ENCODE assay signal across 36 cellular contexts in genomic region chr18:53147472-53147871, GRCh38.
"Had no signal": no experiment of that assay in that cellular context is flagged by ENCODE, and none has a peak within 500 bp of the region (broad histone marks: within the 10 kb centered on the region; RNA-seq: fewer than 3 reads in every experiment).

No MANE protein-coding gene starts in this region.

- H3K36me3 Mint-ChIP-seq: activated CD4-positive, alpha-beta memory T cell treated with anti-CD3 and anti-CD28 coated beads for 36 hours; activated naive CD4-positive, alpha-beta T cell treated with anti-CD3 and anti-CD28 coated beads, Interleukin-2, amount 50 U/mL, for 72 hours; activated naive CD8-positive, alpha-beta T cell treated with anti-CD3 and anti-CD28 coated beads for 36 hours; brain had no signal

- H3K9me3 Mint-ChIP-seq: activated T-cell treated with anti-CD3 and anti-CD28 coated beads, Interleukin-2, amount 50 U/mL, for 4 hours had no signal

- H3K9me3 ChIP-seq: adrenal gland, ascending aorta, colonic mucosa had no signal

- H3K4me3 Mint-ChIP-seq: activated B cell treated with CpG ODN at 0.5 μM for 24 hours; activated CD4-positive, alpha-beta memory T cell treated with anti-CD3 and anti-CD28 coated beads for 36 hours; activated CD4-positive, alpha-beta T cell treated with anti-CD3 and anti-CD28 coated beads, Interleukin-2, amount 10 ng/mL, durations not matched to agents 24 days and 14 days; activated CD8-positive, alpha-beta T cell treated with anti-CD3 and anti-CD28 coated beads for 36 hours; activated naive CD4-positive, alpha-beta T cell treated with anti-CD3 and anti-CD28 coated beads for 36 hours; activated naive CD8-positive, alpha-beta T cell treated with anti-CD3 and anti-CD28 coated beads for 36 hours; activated T-cell treated with anti-CD3 and anti-CD28 coated beads, Interleukin-2, amount 50 U/mL, for 4 hours; activated T-cell treated with anti-CD3 and anti-CD28 coated beads, Interleukin-2, amount 50 U/mL, for 72 hours; activated T-helper 1 cell treated with anti-CD3 and anti-CD28 coated beads, Interleukin-12 subunit alpha, Interleukin-12 subunit beta, Interleukin-2, Interleukin-4 antibody, amounts not matched to agents 30 ng/mL and 10 ng/mL and 1 ng/mL, durations not matched to agents 14 hours and 24 hours and 36 hours; activated T-helper 17 cell treated with anti-CD3 and anti-CD28 coated beads, Interleukin-2, amount 50 U/mL, for 72 hours; central memory CD8-positive, alpha-beta T cell; T-helper 2 cell treated with Interferon-gamma antibody and Interleukin-4, amounts not matched to agents 5 μg/mL and 100 μg/mL, for 36 hours had no signal

- DNase-seq: activated B cell treated with CpG ODN at 0.5 μM for 24 hours; activated CD4-positive, alpha-beta memory T cell treated with anti-CD3 and anti-CD28 coated beads for 36 hours; activated CD4-positive, alpha-beta T cell treated with anti-CD3 and anti-CD28 coated beads for 4 hours; activated CD4-positive, alpha-beta T cell treated with anti-CD3 and anti-CD28 coated beads, Interleukin-2, amount 10 ng/mL, durations not matched to agents 24 days and 14 days; activated CD4-positive, alpha-beta T cell treated with anti-CD3 and anti-CD28 coated beads, Interleukin-2, amount 50 U/mL, for 1 hour; activated CD4-positive, alpha-beta T cell treated with anti-CD3 and anti-CD28 coated beads, Interleukin-2, amount 50 U/mL, for 4 hours; activated CD4-positive, CD25-positive, alpha-beta regulatory T cell treated with anti-CD3 and anti-CD28 coated beads, Interleukin-2, amount 50 U/mL, for 72 hours; activated CD8-positive, alpha-beta memory T cell treated with anti-CD3 and anti-CD28 coated beads, Interleukin-2, amount 50 U/mL, for 4 hours; activated CD8-positive, alpha-beta T cell treated with anti-CD3 and anti-CD28 coated beads for 36 hours; activated effector memory CD4-positive, alpha-beta T cell treated with anti-CD3 and anti-CD28 coated beads, Interleukin-2, amount 50 U/mL, for 16 hours; activated gamma-delta T cell treated with Interleukin-2 at 50 U/mL for 16 hours; activated naive CD4-positive, alpha-beta T cell; activated naive CD4-positive, alpha-beta T cell treated with anti-CD3 and anti-CD28 coated beads for 36 hours; activated naive CD4-positive, alpha-beta T cell treated with anti-CD3 and anti-CD28 coated beads, Interleukin-2, amount 50 U/mL, for 16 hours; activated naive CD8-positive, alpha-beta T cell treated with anti-CD3 and anti-CD28 coated beads for 36 hours; activated T-cell treated with anti-CD3 and anti-CD28 coated beads for 4 hours; activated T-cell treated with anti-CD3 and anti-CD28 coated beads, Interleukin-2, amount 50 U/mL, for 1 hour; activated T-cell treated with anti-CD3 and anti-CD28 coated beads, Interleukin-2, amount 50 U/mL, for 4 hours; activated T-cell treated with anti-CD3 and anti-CD28 coated beads, Interleukin-2, amount 50 U/mL, for 72 hours; adrenal gland; amygdala; anterior cingulate cortex; caudate nucleus; cerebellar nuclear complex; colonic mucosa; T-helper 2 cell; T-helper 9 cell had no signal

- H3K27me3 ChIP-seq: adrenal gland, ascending aorta, cardiac muscle cell, colonic mucosa had no signal

- H3K4me1 Mint-ChIP-seq: activated B cell treated with CpG ODN at 0.5 μM for 24 hours; activated CD4-positive, alpha-beta T cell treated with anti-CD3 and anti-CD28 coated beads, Interleukin-2, amount 10 ng/mL, durations not matched to agents 24 days and 14 days; activated naive CD8-positive, alpha-beta T cell treated with anti-CD3 and anti-CD28 coated beads for 36 hours; activated T-helper 17 cell treated with anti-CD3 and anti-CD28 coated beads, Interleukin-2, amount 50 U/mL, for 72 hours; central memory CD8-positive, alpha-beta T cell had no signal

- H3K27ac Mint-ChIP-seq: activated B cell treated with CpG ODN at 0.5 μM for 24 hours; activated CD4-positive, alpha-beta memory T cell treated with anti-CD3 and anti-CD28 coated beads for 36 hours; activated CD4-positive, alpha-beta T cell treated with anti-CD3 and anti-CD28 coated beads, Interleukin-2, amount 10 ng/mL, durations not matched to agents 24 days and 14 days; activated CD8-positive, alpha-beta T cell treated with anti-CD3 and anti-CD28 coated beads for 36 hours; activated naive CD4-positive, alpha-beta T cell treated with anti-CD3 and anti-CD28 coated beads for 36 hours; activated naive CD4-positive, alpha-beta T cell treated with anti-CD3 and anti-CD28 coated beads, Interleukin-2, amount 50 U/mL, for 72 hours; activated naive CD8-positive, alpha-beta T cell treated with anti-CD3 and anti-CD28 coated beads for 36 hours; activated T-cell treated with anti-CD3 and anti-CD28 coated beads, Interleukin-2, amount 50 U/mL, for 72 hours; activated T-helper 1 cell treated with anti-CD3 and anti-CD28 coated beads, Interleukin-12 subunit alpha, Interleukin-12 subunit beta, Interleukin-2, Interleukin-4 antibody, amounts not matched to agents 30 ng/mL and 10 ng/mL and 1 ng/mL, durations not matched to agents 14 hours and 24 hours and 36 hours; activated T-helper 17 cell treated with anti-CD3 and anti-CD28 coated beads, Interleukin-2, amount 50 U/mL, for 72 hours; T-helper 2 cell treated with Interferon-gamma antibody and Interleukin-4, amounts not matched to agents 5 μg/mL and 100 μg/mL, for 36 hours had no signal

- H3K4me3 ChIP-seq: adrenal gland, ascending aorta, cardiac muscle cell, colonic mucosa had no signal

- H3K27ac ChIP-seq: adrenal gland, ascending aorta, cardiac muscle cell, colonic mucosa, VCaP had no signal

- H3K27me3 Mint-ChIP-seq: activated B cell treated with CpG ODN at 0.5 μM for 24 hours; activated CD4-positive, alpha-beta memory T cell treated with anti-CD3 and anti-CD28 coated beads for 36 hours; activated CD4-positive, alpha-beta T cell treated with anti-CD3 and anti-CD28 coated beads, Interleukin-2, amount 10 ng/mL, durations not matched to agents 24 days and 14 days; activated CD8-positive, alpha-beta T cell treated with anti-CD3 and anti-CD28 coated beads for 36 hours; activated naive CD8-positive, alpha-beta T cell treated with anti-CD3 and anti-CD28 coated beads for 36 hours; activated T-helper 17 cell treated with anti-CD3 and anti-CD28 coated beads, Interleukin-2, amount 50 U/mL, for 72 hours; brain; central memory CD8-positive, alpha-beta T cell had no signal

- H3K36me3 ChIP-seq: adrenal gland, ascending aorta, cardiac muscle cell, colonic mucosa had no signal

- H3K4me1 ChIP-seq: adrenal gland, ascending aorta, colonic mucosa had no signal
